In genomic region chr18:48608581-48608980, GRCh38 we compare ENCODE assay signal across 17 cellular contexts.
"Had no signal": no experiment of that assay in that cellular context is flagged by ENCODE, and none has a peak within 500 bp of the region (broad histone marks: within the 10 kb centered on the region; RNA-seq: fewer than 3 reads in every experiment).

No MANE protein-coding gene starts in this region.

- H3K36me3 Mint-ChIP-seq: activated naive CD8-positive, alpha-beta T cell treated with anti-CD3 and anti-CD28 coated beads, Interleukin-2, amount 10 ng/mL, durations not matched to agents 7 days and 5 days; naive thymus-derived CD8-positive, alpha-beta T cell had no signal

- H3K9me3 ChIP-seq: heart left ventricle, right atrium auricular region had no signal

- ATAC-seq: left colon; naive thymus-derived CD8-positive, alpha-beta T cell had no signal

- H3K27me3 ChIP-seq: dorsolateral prefrontal cortex, heart left ventricle, right atrium auricular region had no signal

- DNase-seq: activated B cell treated with CpG ODN at 0.5 μM for 24 hours; activated CD4-positive, alpha-beta T cell treated with anti-CD3 and anti-CD28 coated beads, Interleukin-2, amount 10 ng/mL, durations not matched to agents 24 days and 14 days; activated naive CD4-positive, alpha-beta T cell; activated naive CD8-positive, alpha-beta T cell treated with anti-CD3 and anti-CD28 coated beads, Interleukin-2, amount 10 ng/mL, durations not matched to agents 7 days and 5 days; endodermal cell; heart left ventricle; left colon; naive thymus-derived CD8-positive, alpha-beta T cell; stimulated activated CD4-positive, alpha-beta T cell treated with anti-CD3 and anti-CD28 coated beads, Interleukin-4, amount 100 ng/mL, for 24 hours; stimulated activated naive CD4-positive, alpha-beta T cell; trophoblast cell had no signal

- H3K4me3 Mint-ChIP-seq: activated B cell treated with CpG ODN at 0.5 μM for 24 hours; activated CD4-positive, alpha-beta T cell treated with anti-CD3 and anti-CD28 coated beads, Interleukin-2, amount 10 ng/mL, durations not matched to agents 24 days and 14 days; activated naive CD8-positive, alpha-beta T cell treated with anti-CD3 and anti-CD28 coated beads, Interleukin-2, amount 10 ng/mL, durations not matched to agents 7 days and 5 days; activated T-helper 1 cell treated with anti-CD3 and anti-CD28 coated beads, Interleukin-12 subunit alpha, Interleukin-12 subunit beta, Interleukin-2, Interleukin-4 antibody, amounts not matched to agents 30 ng/mL and 10 ng/mL and 1 ng/mL, durations not matched to agents 14 hours and 24 hours and 36 hours; endodermal cell; naive thymus-derived CD8-positive, alpha-beta T cell; T-helper 2 cell treated with Interferon-gamma antibody and Interleukin-4, amounts not matched to agents 5 μg/mL and 100 μg/mL, for 36 hours had no signal

- H3K9me3 Mint-ChIP-seq: activated B cell treated with CpG ODN at 0.5 μM for 24 hours; activated CD4-positive, alpha-beta T cell treated with anti-CD3 and anti-CD28 coated beads, Interleukin-2, amount 10 ng/mL, durations not matched to agents 24 days and 14 days; activated naive CD8-positive, alpha-beta T cell treated with anti-CD3 and anti-CD28 coated beads, Interleukin-2, amount 10 ng/mL, durations not matched to agents 7 days and 5 days; activated T-helper 1 cell treated with anti-CD3 and anti-CD28 coated beads, Interleukin-12 subunit alpha, Interleukin-12 subunit beta, Interleukin-2, Interleukin-4 antibody, amounts not matched to agents 30 ng/mL and 10 ng/mL and 1 ng/mL, durations not matched to agents 14 hours and 24 hours and 36 hours; endodermal cell; naive thymus-derived CD8-positive, alpha-beta T cell; T-helper 2 cell treated with Interferon-gamma antibody and Interleukin-4, amounts not matched to agents 5 μg/mL and 100 μg/mL, for 36 hours had no signal

- H3K4me1 Mint-ChIP-seq: activated B cell treated with CpG ODN at 0.5 μM for 24 hours; activated CD4-positive, alpha-beta T cell treated with anti-CD3 and anti-CD28 coated beads, Interleukin-2, amount 10 ng/mL, durations not matched to agents 24 days and 14 days; activated naive CD8-positive, alpha-beta T cell treated with anti-CD3 and anti-CD28 coated beads, Interleukin-2, amount 10 ng/mL, durations not matched to agents 7 days and 5 days; naive thymus-derived CD8-positive, alpha-beta T cell had no signal

- H3K36me3 ChIP-seq: heart left ventricle, right atrium auricular region had no signal

- H3K27ac ChIP-seq: right atrium auricular region had no signal

- H3K27me3 Mint-ChIP-seq: activated B cell treated with CpG ODN at 0.5 μM for 24 hours; activated CD4-positive, alpha-beta T cell treated with anti-CD3 and anti-CD28 coated beads, Interleukin-2, amount 10 ng/mL, durations not matched to agents 24 days and 14 days had no signal

- H3K27ac Mint-ChIP-seq: activated B cell treated with CpG ODN at 0.5 μM for 24 hours; activated CD4-positive, alpha-beta T cell treated with anti-CD3 and anti-CD28 coated beads, Interleukin-2, amount 10 ng/mL, durations not matched to agents 24 days and 14 days; activated naive CD8-positive, alpha-beta T cell treated with anti-CD3 and anti-CD28 coated beads, Interleukin-2, amount 10 ng/mL, durations not matched to agents 7 days and 5 days; activated T-helper 1 cell treated with anti-CD3 and anti-CD28 coated beads, Interleukin-12 subunit alpha, Interleukin-12 subunit beta, Interleukin-2, Interleukin-4 antibody, amounts not matched to agents 30 ng/mL and 10 ng/mL and 1 ng/mL, durations not matched to agents 14 hours and 24 hours and 36 hours; endodermal cell; T-helper 2 cell treated with Interferon-gamma antibody and Interleukin-4, amounts not matched to agents 5 μg/mL and 100 μg/mL, for 36 hours had no signal

- H3K4me3 ChIP-seq: dorsolateral prefrontal cortex, heart left ventricle, lung, right atrium auricular region had no signal

- FAIRE-seq: frontal cortex had no signal
